Comparison of ENCODE assay signal across 9 cellular contexts in the genomic region with DNA sequence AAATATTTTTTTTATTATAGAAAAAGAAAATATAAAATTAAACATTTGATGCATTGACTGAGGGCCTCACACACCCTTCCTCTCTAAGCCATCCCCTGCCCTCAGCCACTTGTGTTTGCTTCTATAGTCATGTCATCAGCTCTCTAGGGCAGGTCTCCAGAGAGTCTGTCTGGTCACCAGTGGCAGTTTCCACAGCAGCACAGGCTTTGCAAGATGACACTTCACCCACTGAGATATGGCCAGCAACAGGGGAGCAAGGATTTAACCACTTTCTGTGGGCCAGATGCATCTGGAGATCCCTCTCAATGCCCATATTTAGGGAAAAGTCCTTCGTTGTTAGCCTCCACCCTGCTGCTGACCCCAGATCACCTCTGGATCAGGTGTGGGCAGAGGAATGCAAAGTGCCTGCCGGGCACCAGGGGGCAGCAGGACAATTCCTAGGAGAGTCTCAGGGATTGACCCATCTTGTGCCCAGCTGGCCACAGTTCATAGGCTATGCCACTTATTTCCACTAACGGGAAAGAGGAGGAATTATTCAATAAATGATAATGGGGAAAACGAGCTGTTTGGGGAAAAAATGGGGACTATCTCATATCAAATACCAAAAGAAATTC. TPM values are rescaled to one million over a fixed set of nuclear protein-coding genes. Genes with fewer than 3 reads are reported as not detected.
A peak's percentile ranks its signal among the peaks of the same experiment; 100 is the strongest.
DNase-seq lines count a peak whose midpoint lies in the region; TF ChIP-seq lines count a peak whose summit lies in the region.
"Had no signal": no experiment of that assay in that cellular context is flagged by ENCODE, and none has a peak within 500 bp of the region (broad histone marks: within the 10 kb centered on the region; RNA-seq: fewer than 3 reads in every experiment).

No MANE protein-coding gene starts in this region.

- WGBS in esophagus squamous epithelium, 2 donors = 43 to 53% methylated on average over 3 to 4 of the region's 4 CpGs

- peak; percentile 57 for TF ChIP-seq CTCF in AG04450 (IDR thresholded peaks at IDR 0.05; ENCODE audit: low read depth, low read length)
- TF ChIP-seq CTCF in GM12873 (IDR thresholded peaks at IDR 0.05; ENCODE audit: insufficient read depth, low read depth, low read length, missing control alignments) = peak; percentile 69
- peak in 5 of 6 experiments; percentile 32 to 58 (median 50) for TF ChIP-seq CTCF in esophagus squamous epithelium (IDR thresholded peaks at IDR 0.05)
- peak; percentile 85 for TF ChIP-seq CTCF in retinal pigment epithelial cell (conservative IDR thresholded peaks at IDR 0.05; ENCODE audit: low read depth, low read length)

- peaks cover 5% of the 10 kb centered on the region for H3K9me3 ChIP-seq in AG04450 (ENCODE audit: control insufficient read depth, insufficient read depth, low read length)
- no peaks in the 10 kb centered on the region for H3K9me3 ChIP-seq in esophagus squamous epithelium

- H3K27me3 ChIP-seq in AG04450 (ENCODE audit: control insufficient read depth, insufficient read depth, low read length) = no peaks in the 10 kb centered on the region
- no peaks in the 10 kb centered on the region for H3K27me3 ChIP-seq in esophagus squamous epithelium

- TF ChIP-seq POLR2A in esophagus squamous epithelium (IDR thresholded peaks at IDR 0.05) = no peak

- peaks cover 0 to 25% (median 4%) of the 10 kb centered on the region in 3 donors for H3K4me1 ChIP-seq in esophagus squamous epithelium

- CTCF ChIA-PET in AG04450 (lab: Charles Lee) = interaction anchor here (0.7 to 11.5 kb wide), 11 partner anchors 8 to 123 kb away, joined by 3 to 110 read pairs (median 4); no protein-coding TSS in a partner anchor

- POLR2A ChIA-PET in AG04450 (lab: Yijun Ruan, JAX) = interaction anchor here (0.6 kb wide), 2 partner anchors 16 to 71 kb away, joined by 4 to 5 read pairs; no protein-coding TSS in a partner anchor

- H3K36me3 ChIP-seq in esophagus squamous epithelium = no peaks in the 10 kb centered on the region

- intact Hi-C loops in esophagus squamous epithelium (cut with DNase I) = no loop called here
- intact Hi-C loops in activated T-helper 2 cell treated with anti-CD3 and anti-CD28 coated beads, Interferon-gamma antibody, Interleukin-2, Interleukin-4, amounts not matched to agents 10 μg/mL and 5 μg/mL and 100 μg/mL, durations not matched to agents 14 hours and 24 hours and 36 hours (cut with micrococcal nuclease) = loop anchor here (2.0 to 5.0 kb wide), 2 partner anchors 86 to 108 kb away; no protein-coding TSS in a partner anchor

- no peak overlapping the region for H3K4me3 Mint-ChIP-seq in activated T-helper 2 cell treated with anti-CD3 and anti-CD28 coated beads, Interferon-gamma antibody, Interleukin-2, Interleukin-4, amounts not matched to agents 10 μg/mL and 5 μg/mL and 100 μg/mL, durations not matched to agents 14 hours and 24 hours and 36 hours (ENCODE audit: low read depth)
- H3K4me3 Mint-ChIP-seq: dendritic cell treated with granulocyte-macrophage colony-stimulating factor and Interleukin-4, amounts not matched to agents 40 ng/mL and 50 ng/mL, for 4 days had no signal

- H3K36me3 Mint-ChIP-seq in activated T-helper 2 cell treated with anti-CD3 and anti-CD28 coated beads, Interferon-gamma antibody, Interleukin-2, Interleukin-4, amounts not matched to agents 10 μg/mL and 5 μg/mL and 100 μg/mL, durations not matched to agents 14 hours and 24 hours and 36 hours (ENCODE audit: low read depth) = peaks cover 23% of the 10 kb centered on the region

- H3K4me3 ChIP-seq in AG04450 (ENCODE audit: low read depth, low read length) (0 out of 2 replicates have a peak overlapping the region, but pooled peaks have one; percentile 1), esophagus squamous epithelium (no peak overlapping the region), retinal pigment epithelial cell (ENCODE audit: low read length) (no peak overlapping the region)

- H3K27me3 Mint-ChIP-seq in activated T-helper 2 cell treated with anti-CD3 and anti-CD28 coated beads, Interferon-gamma antibody, Interleukin-2, Interleukin-4, amounts not matched to agents 10 μg/mL and 5 μg/mL and 100 μg/mL, durations not matched to agents 14 hours and 24 hours and 36 hours (ENCODE audit: low read depth) = no peaks in the 10 kb centered on the region
- H3K27me3 Mint-ChIP-seq: dendritic cell treated with granulocyte-macrophage colony-stimulating factor and Interleukin-4, amounts not matched to agents 40 ng/mL and 50 ng/mL, for 4 days had no signal

- H3K27ac Mint-ChIP-seq in activated T-helper 2 cell treated with anti-CD3 and anti-CD28 coated beads, Interferon-gamma antibody, Interleukin-2, Interleukin-4, amounts not matched to agents 10 μg/mL and 5 μg/mL and 100 μg/mL, durations not matched to agents 14 hours and 24 hours and 36 hours = no peak overlapping the region
- H3K27ac Mint-ChIP-seq: dendritic cell treated with granulocyte-macrophage colony-stimulating factor and Interleukin-4, amounts not matched to agents 40 ng/mL and 50 ng/mL, for 4 days had no signal

- no peaks in the 10 kb centered on the region for H3K9me3 Mint-ChIP-seq in activated T-helper 2 cell treated with anti-CD3 and anti-CD28 coated beads, Interferon-gamma antibody, Interleukin-2, Interleukin-4, amounts not matched to agents 10 μg/mL and 5 μg/mL and 100 μg/mL, durations not matched to agents 14 hours and 24 hours and 36 hours
- H3K9me3 Mint-ChIP-seq: dendritic cell treated with granulocyte-macrophage colony-stimulating factor and Interleukin-4, amounts not matched to agents 40 ng/mL and 50 ng/mL, for 4 days had no signal

- peaks cover 21% of the 10 kb centered on the region for H3K4me1 Mint-ChIP-seq in activated T-helper 2 cell treated with anti-CD3 and anti-CD28 coated beads, Interferon-gamma antibody, Interleukin-2, Interleukin-4, amounts not matched to agents 10 μg/mL and 5 μg/mL and 100 μg/mL, durations not matched to agents 14 hours and 24 hours and 36 hours (ENCODE audit: low read depth)

- no peak overlapping the region for H3K27ac ChIP-seq in AG04450 (ENCODE audit: low read depth, low read length)
- no peak overlapping the region for H3K27ac ChIP-seq in esophagus squamous epithelium

- no peak for DNase-seq in AG04450 (ENCODE audit: low read depth, low spot score)
- DNase-seq in T-helper 9 cell = peak; percentile 5
- DNase-seq in esophagus squamous epithelium (lab: John Stamatoyannopoulos, UW) = no peak
- DNase-seq in retinal pigment epithelial cell (ENCODE audit: low read depth) = no peak
- DNase-seq in putamen (ENCODE audit: low spot score) = no peak
- no peak for DNase-seq in activated T-helper 2 cell treated with anti-CD3 and anti-CD28 coated beads, Interferon-gamma antibody, Interleukin-2, Interleukin-4, amounts not matched to agents 10 μg/mL and 5 μg/mL and 100 μg/mL, durations not matched to agents 14 hours and 24 hours and 36 hours (ENCODE audit: low spot score)
- no peak for DNase-seq in DMS114 treated with DMSO at 0.1 percent for 48 hours (lab: John Stamatoyannopoulos, UW; ENCODE audit: unreplicated experiment)

RNA-seq across cellular contexts. Expression of a gene that starts 4.8 kb away (rescaled TPM):
- polyA plus RNA-seq in AG04450 (2011; rRNA removed) = 110 and 140 TPM in 2 replicates
- 244 and 289 TPM in 2 replicates for polyA minus RNA-seq in AG04450 (2011; rRNA and poly(A)+ RNA removed)
- total RNA-seq in esophagus squamous epithelium = 10 to 100 TPM in 1 of 4 donors, 1 to 10 TPM in 3; 2.5 to 12.6 (median 6.0) TPM
- 19.3 and 19.6 TPM in 2 replicates for total RNA-seq in activated T-helper 2 cell treated with anti-CD3 and anti-CD28 coated beads, Interferon-gamma antibody, Interleukin-2, Interleukin-4, amounts not matched to agents 10 μg/mL and 5 μg/mL and 100 μg/mL, durations not matched to agents 14 hours and 24 hours and 36 hours
